In the genomic region with DNA sequence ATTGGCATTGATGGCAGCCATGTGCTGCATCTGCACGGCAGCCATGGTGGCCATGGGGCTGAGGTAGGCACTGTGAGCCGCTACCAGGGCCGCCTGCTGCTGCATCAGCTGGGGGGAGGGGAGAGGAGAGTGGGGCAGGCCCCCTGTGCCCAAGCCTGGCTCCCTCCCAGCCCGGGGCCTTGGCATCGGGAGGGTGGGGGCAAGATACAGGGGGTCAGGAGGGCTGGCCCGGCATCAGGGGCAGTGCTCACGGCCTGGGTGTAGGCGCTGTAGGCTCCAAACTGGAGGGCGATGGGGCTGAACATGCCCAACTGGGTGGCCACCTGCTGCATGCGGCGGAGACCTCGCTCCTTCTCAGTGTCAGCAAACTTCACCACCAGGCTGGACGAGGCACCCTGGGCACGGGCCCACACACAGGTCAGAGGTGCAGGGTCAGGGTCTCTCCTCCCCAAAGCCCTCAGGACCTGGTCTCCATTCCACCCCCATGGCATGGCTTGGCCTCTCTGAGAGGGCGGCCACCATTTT, we compare ENCODE assay signal across 26 cellular contexts. TPM values are rescaled to one million over a fixed set of nuclear protein-coding genes. Genes with fewer than 3 reads are reported as not detected.
"Had no signal": no experiment of that assay in that cellular context is flagged by ENCODE, and none has a peak within 500 bp of the region (broad histone marks: within the 10 kb centered on the region; RNA-seq: fewer than 3 reads in every experiment).

No MANE protein-coding gene starts in this region.

- H3K4me3 ChIP-seq: MG63, SJSA1, SK-N-MC had no signal

- H3K9me3 ChIP-seq: MG63, SJSA1 had no signal

- DNase-seq: IMR-90, Karpas-422, KG1, MG63, NCI-H1092, NCI-H1105 treated with DMSO at 0.1 percent for 48 hours, NCI-H1417 treated with DMSO at 0.1 percent for 48 hours, NCI-H146, NCI-H1694 treated with DMSO at 0.1 percent for 48 hours, NCI-H1930, NCI-H2081, NCI-H2107, NCI-H226, NCI-H446, NCI-H510A, NCI-H524 treated with DMSO at 0.1 percent for 48 hours, NCI-H69, NCI-H774, Right ventricle myocardium superior, RPMI8226, SIG-M5 had no signal

- H3K27me3 ChIP-seq: MG63, SJSA1 had no signal

- H3K4me1 ChIP-seq: SJSA1 had no signal

- FAIRE-seq: HepG2, RCC 7860 had no signal

- H3K27ac ChIP-seq: SJSA1, SK-N-MC had no signal

- H3K36me3 ChIP-seq: MG63, SJSA1 had no signal

RNA-seq across cellular contexts. Expression of gene CELF3, which starts 9.0 kb away (rescaled TPM):
- total RNA-seq: HepG2, HT1080, IMR-90, Right ventricle myocardium superior, SJSA1 had no signal
- polyA plus RNA-seq: HepG2, IMR-90 had no signal

RNA-seq across cellular contexts. Expression of gene RIIAD1, which starts 13.7 kb away (rescaled TPM):
- total RNA-seq: HepG2, HT1080, IMR-90, SJSA1 had no signal
- polyA plus RNA-seq: HepG2, IMR-90 had no signal
